24 cellular contexts compared by ENCODE assay signal in the genomic region with DNA sequence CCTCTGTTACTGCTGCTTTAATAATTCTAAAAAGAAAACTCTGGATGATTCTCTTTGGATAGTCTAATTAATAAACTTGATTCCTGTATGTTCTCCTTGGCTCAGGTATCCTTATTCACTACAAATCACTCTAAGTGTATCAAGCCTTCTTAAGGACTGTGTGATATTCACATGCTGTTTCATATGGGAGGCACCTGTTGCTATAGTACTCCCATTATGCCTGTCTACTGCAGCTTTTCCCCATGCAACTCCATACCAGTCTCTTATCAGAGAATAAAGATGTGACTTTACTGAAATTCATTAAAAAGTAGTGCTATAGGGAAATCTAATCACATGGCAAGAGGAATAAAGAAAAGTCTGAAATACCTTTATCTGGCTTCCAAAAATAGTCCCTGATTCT. TPM values are rescaled to one million over a fixed set of nuclear protein-coding genes. Genes with fewer than 3 reads are reported as not detected.
"Had no signal": no experiment of that assay in that cellular context is flagged by ENCODE, and none has a peak within 500 bp of the region (broad histone marks: within the 10 kb centered on the region; RNA-seq: fewer than 3 reads in every experiment).

No MANE protein-coding gene starts in this region.

- H3K27me3 Mint-ChIP-seq: memory B cell had no signal

- H3K4me1 Mint-ChIP-seq: memory B cell had no signal

- H3K27ac Mint-ChIP-seq: memory B cell had no signal

- H3K9me3 ChIP-seq: esophagus muscularis mucosa, gastroesophageal sphincter, heart right ventricle, left lung, lower lobe of right lung had no signal

- H3K4me1 ChIP-seq: esophagus muscularis mucosa, foreskin keratinocyte, gastroesophageal sphincter, heart right ventricle, left lung, lower lobe of right lung had no signal

- H3K27ac ChIP-seq: coronary artery, dorsolateral prefrontal cortex, esophagus muscularis mucosa, foreskin keratinocyte, gastroesophageal sphincter, heart right ventricle, left lung, lower lobe of right lung had no signal

- H3K4me3 ChIP-seq: coronary artery, dorsolateral prefrontal cortex, esophagus muscularis mucosa, gastroesophageal sphincter, heart right ventricle, left lung, lower lobe of right lung had no signal

- ATAC-seq: foreskin keratinocyte, gastroesophageal sphincter, heart right ventricle, left cardiac atrium, left lung, left ventricle myocardium superior, lower lobe of right lung had no signal

- DNase-seq: dermis blood vessel endothelial cell; dorsolateral prefrontal cortex; effector CD4-positive, alpha-beta T cell; effector memory CD4-positive, alpha-beta T cell; foreskin keratinocyte; head of caudate nucleus; heart right ventricle; hippocampal formation; left cardiac atrium; left lung; left ventricle myocardium superior; lower lobe of right lung; mesendoderm; midbrain had no signal

- H3K4me3 Mint-ChIP-seq: memory B cell had no signal

- H3K27me3 ChIP-seq: dorsolateral prefrontal cortex, esophagus muscularis mucosa, foreskin keratinocyte, gastroesophageal sphincter, heart right ventricle, left lung had no signal

- H3K9me3 Mint-ChIP-seq: memory B cell had no signal

- FAIRE-seq: colon, endothelial cell of umbilical vein, frontal cortex, islet of Langerhans, keratinocyte had no signal

RNA-seq across cellular contexts. Expression of a gene that starts 24.5 kb away (rescaled TPM):
- total RNA-seq: mononuclear cell had no signal
